Comparison of ENCODE assay signal across 16 cellular contexts in genomic region chr18:79440316-79440715, GRCh38.
"Had no signal": no experiment of that assay in that cellular context is flagged by ENCODE, and none has a peak within 500 bp of the region (broad histone marks: within the 10 kb centered on the region; RNA-seq: fewer than 3 reads in every experiment).

No MANE protein-coding gene starts in this region.

- H3K27me3 Mint-ChIP-seq: naive B cell; stimulated activated naive B cell treated with anti-CD40 and anti-IgM and Interleukin-4, amounts not matched to agents 10 μg/mL and 1 μg/mL and 100 μg/mL, for 72 hours had no signal

- H3K9me3 ChIP-seq: colonic mucosa, neutrophil, stomach had no signal

- H3K27me3 ChIP-seq: colonic mucosa, neutrophil, stomach had no signal

- H3K27ac Mint-ChIP-seq: immature natural killer cell had no signal

- H3K27ac ChIP-seq: colonic mucosa, neutrophil, stomach had no signal

- DNase-seq: caudate nucleus; effector CD4-positive, alpha-beta T cell; immature natural killer cell; left ventricle myocardium superior; mesendoderm; naive B cell; nephron progenitor cell; posterior cingulate gyrus; stimulated activated CD4-positive, alpha-beta T cell treated with anti-CD3 and anti-CD28 coated beads, Interleukin-1b, Interleukin-23, amount 100 ng/mL, for 48 hours; stimulated activated CD4-positive, alpha-beta T cell treated with anti-CD3 and anti-CD28 coated beads, Interleukin-4, amount 100 ng/mL, for 24 hours; stimulated activated naive B cell treated with anti-CD40 and anti-IgM and Interleukin-4, amounts not matched to agents 10 μg/mL and 1 μg/mL and 100 μg/mL, for 72 hours; substantia nigra had no signal

- H3K4me3 ChIP-seq: colonic mucosa, lung, stomach had no signal

- H3K9me3 Mint-ChIP-seq: immature natural killer cell, naive B cell, nephron progenitor cell had no signal

- H3K36me3 ChIP-seq: colonic mucosa, neutrophil had no signal

- H3K4me3 Mint-ChIP-seq: immature natural killer cell, naive B cell, nephron progenitor cell had no signal

- ATAC-seq: left ventricle myocardium superior; stimulated activated naive B cell treated with anti-CD40 and anti-IgM and Interleukin-4, amounts not matched to agents 10 μg/mL and 1 μg/mL and 100 μg/mL, for 72 hours had no signal

- H3K4me1 ChIP-seq: colonic mucosa had no signal

- H3K36me3 Mint-ChIP-seq: immature natural killer cell, naive B cell had no signal
